Comparison of ENCODE assay signal across 30 cellular contexts in genomic region chr6:150098155-150098554, GRCh38. TPM values are rescaled to one million over a fixed set of nuclear protein-coding genes. Genes with fewer than 3 reads are reported as not detected.
"Had no signal": no experiment of that assay in that cellular context is flagged by ENCODE, and none has a peak within 500 bp of the region (broad histone marks: within the 10 kb centered on the region; RNA-seq: fewer than 3 reads in every experiment).

No MANE protein-coding gene starts in this region.

- H3K4me1 Mint-ChIP-seq: stimulated activated effector memory CD8-positive, alpha-beta T cell treated with anti-CD3 and anti-CD28 coated beads, Interleukin-12 subunit alpha, Interleukin-12 subunit beta, amount 100 ng/mL, for 72 hours had no signal

- H3K36me3 Mint-ChIP-seq: naive thymus-derived CD8-positive, alpha-beta T cell; natural killer cell treated with Interleukin-12 subunit alpha and Interleukin-12 subunit beta and Interleukin-15 and Interleukin-18, amount 100 ng/mL, for 72 hours; stimulated activated effector memory CD8-positive, alpha-beta T cell treated with anti-CD3 and anti-CD28 coated beads, Interleukin-12 subunit alpha, Interleukin-12 subunit beta, amount 100 ng/mL, for 72 hours; stimulated activated naive B cell treated with anti-CD40 and anti-IgM and Interleukin-4, amounts not matched to agents 10 μg/mL and 1 μg/mL and 100 μg/mL, for 72 hours; type B pancreatic cell had no signal

- H3K27ac Mint-ChIP-seq: naive thymus-derived CD8-positive, alpha-beta T cell; natural killer cell treated with Interleukin-12 subunit alpha and Interleukin-12 subunit beta and Interleukin-15 and Interleukin-18, amount 100 ng/mL, for 72 hours; nephron progenitor cell; progenitor cell of endocrine pancreas; stimulated activated effector memory CD8-positive, alpha-beta T cell treated with anti-CD3 and anti-CD28 coated beads, Interleukin-12 subunit alpha, Interleukin-12 subunit beta, amount 100 ng/mL, for 72 hours; stimulated activated naive B cell treated with anti-CD40 and anti-IgM and Interleukin-4, amounts not matched to agents 10 μg/mL and 1 μg/mL and 100 μg/mL, for 72 hours; stimulated activated naive CD8-positive, alpha-beta T cell treated with anti-CD3 and anti-CD28 coated beads, Interleukin-15, Interleukin-2, amounts not matched to agents 100 ng/mL and 50 ng/mL, for 24 hours; type B pancreatic cell had no signal

- H3K36me3 ChIP-seq: ovary, right lobe of liver, sigmoid colon, suprapubic skin, tibial artery, transverse colon, upper lobe of right lung, uterus had no signal

- H3K4me1 ChIP-seq: parathyroid adenoma, psoas muscle, right lobe of liver, sigmoid colon, suprapubic skin, testis, tibial artery, transverse colon, upper lobe of right lung, uterus had no signal

- H3K9me3 Mint-ChIP-seq: naive thymus-derived CD8-positive, alpha-beta T cell; natural killer cell treated with Interleukin-12 subunit alpha and Interleukin-12 subunit beta and Interleukin-15 and Interleukin-18, amount 100 ng/mL, for 72 hours; stimulated activated effector memory CD8-positive, alpha-beta T cell treated with anti-CD3 and anti-CD28 coated beads, Interleukin-12 subunit alpha, Interleukin-12 subunit beta, amount 100 ng/mL, for 72 hours; stimulated activated naive B cell treated with anti-CD40 and anti-IgM and Interleukin-4, amounts not matched to agents 10 μg/mL and 1 μg/mL and 100 μg/mL, for 72 hours; stimulated activated naive CD8-positive, alpha-beta T cell treated with anti-CD3 and anti-CD28 coated beads, Interleukin-15, Interleukin-2, amounts not matched to agents 100 ng/mL and 50 ng/mL, for 24 hours had no signal

- H3K9me3 ChIP-seq: ovary, psoas muscle, right lobe of liver, sigmoid colon, suprapubic skin, testis, tibial artery, transverse colon, upper lobe of right lung, uterus had no signal

- H3K4me3 ChIP-seq: ovary, psoas muscle, right lobe of liver, sigmoid colon, suprapubic skin, testis, tibial artery, transverse colon, upper lobe of right lung, uterus had no signal

- H3K27ac ChIP-seq: ovary, parathyroid adenoma, psoas muscle, right lobe of liver, sigmoid colon, suprapubic skin, testis, tibial artery, transverse colon, upper lobe of right lung, uterus had no signal

- H3K27me3 ChIP-seq: ovary, right lobe of liver, testis, upper lobe of right lung, uterus had no signal

- H3K4me3 Mint-ChIP-seq: naive thymus-derived CD8-positive, alpha-beta T cell; natural killer cell treated with Interleukin-12 subunit alpha and Interleukin-12 subunit beta and Interleukin-15 and Interleukin-18, amount 100 ng/mL, for 72 hours; nephron progenitor cell; neural crest cell; stimulated activated effector memory CD8-positive, alpha-beta T cell treated with anti-CD3 and anti-CD28 coated beads, Interleukin-12 subunit alpha, Interleukin-12 subunit beta, amount 100 ng/mL, for 72 hours; stimulated activated naive B cell treated with anti-CD40 and anti-IgM and Interleukin-4, amounts not matched to agents 10 μg/mL and 1 μg/mL and 100 μg/mL, for 72 hours; stimulated activated naive CD8-positive, alpha-beta T cell treated with anti-CD3 and anti-CD28 coated beads, Interleukin-15, Interleukin-2, amounts not matched to agents 100 ng/mL and 50 ng/mL, for 24 hours; type B pancreatic cell had no signal

- DNase-seq: naive thymus-derived CD8-positive, alpha-beta T cell; nephron progenitor cell; occipital lobe; ovary; posterior cingulate gyrus; psoas muscle; right cardiac atrium; right lobe of liver; sigmoid colon; small intestine; stimulated activated CD4-positive, alpha-beta T cell treated with anti-CD3 and anti-CD28 coated beads, Interleukin-15, amount 100 ng/mL, for 24 hours; stimulated activated CD4-positive, alpha-beta T cell treated with anti-CD3 and anti-CD28 coated beads, Interleukin-2, amount 100 ng/mL, for 24 hours; stimulated activated CD4-positive, alpha-beta T cell treated with anti-CD3 and anti-CD28 coated beads, Interleukin-2, amount 100 ng/mL, for 48 hours; stimulated activated CD4-positive, alpha-beta T cell treated with anti-CD3 and anti-CD28 coated beads, Interleukin-4, amount 100 ng/mL, for 24 hours; stimulated activated naive B cell treated with anti-CD40 and anti-IgM and Interleukin-4, amounts not matched to agents 10 μg/mL and 1 μg/mL and 100 μg/mL, for 72 hours; stimulated activated naive CD4-positive, alpha-beta T cell treated with Interleukin-2 at 50 U/mL for 16 hours; substantia nigra; testis; tibial artery; transverse colon; upper lobe of right lung; uterus had no signal

- ATAC-seq: naive thymus-derived CD8-positive, alpha-beta T cell; natural killer cell treated with Interleukin-12 subunit alpha and Interleukin-12 subunit beta and Interleukin-15 and Interleukin-18, amount 100 ng/mL, for 72 hours; psoas muscle; right cardiac atrium; right lobe of liver; stimulated activated effector memory CD8-positive, alpha-beta T cell treated with anti-CD3 and anti-CD28 coated beads, Interleukin-12 subunit alpha, Interleukin-12 subunit beta, amount 100 ng/mL, for 72 hours; stimulated activated naive B cell treated with anti-CD40 and anti-IgM and Interleukin-4, amounts not matched to agents 10 μg/mL and 1 μg/mL and 100 μg/mL, for 72 hours; upper lobe of right lung had no signal

RNA-seq across cellular contexts. Expression of gene PPP1R14C, which starts 44.7 kb away (rescaled TPM):
- total RNA-seq: naive thymus-derived CD8-positive, alpha-beta T cell; right lobe of liver had no signal
